2 cellular contexts compared by ENCODE assay signal in the genomic region with DNA sequence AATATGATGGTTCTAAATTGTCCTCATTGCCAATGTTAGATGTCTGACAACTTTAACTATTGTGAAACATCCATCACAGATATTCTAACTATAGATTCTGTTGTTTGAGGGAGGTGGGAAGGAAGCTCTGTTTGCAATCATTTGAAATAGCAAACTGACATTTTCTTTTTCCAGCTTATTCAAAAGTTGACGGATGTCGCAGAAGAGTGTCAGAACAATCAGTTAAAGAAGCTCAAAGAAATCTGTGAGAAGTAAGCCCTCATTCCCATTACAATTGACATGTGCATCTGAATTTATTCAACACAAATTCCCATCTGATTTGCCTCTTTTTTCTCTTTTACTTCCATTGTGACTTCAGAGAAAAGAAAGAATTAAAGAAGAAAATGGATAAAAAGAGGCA.
TF ChIP-seq lines count a peak whose summit lies in the region.

No MANE protein-coding gene starts in this region.

TF ChIP-seq in HepG2, 621 proteins besides CTCF, POLR2A, EP300 and RAD21 (continued from another document):
- no peak for TF ChIP-seq HOXA3 (CRISPR knock-in tag; IDR thresholded peaks at IDR 0.05)
TF ChIP-seq in HepG2: peak in this region for 1.

TF ChIP-seq in neural cell, 6 proteins besides CTCF, POLR2A, EP300 and RAD21:
- TF ChIP-seq REST (IDR thresholded peaks at IDR 0.05; ENCODE audit: borderline replicate concordance) = peak; percentile 45
- peak; percentile 96 for TF ChIP-seq POLR2AphosphoS5 (IDR thresholded peaks at IDR 0.05)
- TF ChIP-seq EZH2 (IDR thresholded peaks at IDR 0.05; ENCODE audit: borderline replicate concordance, insufficient read depth, low read length, poor library complexity, severe bottlenecking) = no peak
